9 cellular contexts compared by ENCODE assay signal in the genomic region with DNA sequence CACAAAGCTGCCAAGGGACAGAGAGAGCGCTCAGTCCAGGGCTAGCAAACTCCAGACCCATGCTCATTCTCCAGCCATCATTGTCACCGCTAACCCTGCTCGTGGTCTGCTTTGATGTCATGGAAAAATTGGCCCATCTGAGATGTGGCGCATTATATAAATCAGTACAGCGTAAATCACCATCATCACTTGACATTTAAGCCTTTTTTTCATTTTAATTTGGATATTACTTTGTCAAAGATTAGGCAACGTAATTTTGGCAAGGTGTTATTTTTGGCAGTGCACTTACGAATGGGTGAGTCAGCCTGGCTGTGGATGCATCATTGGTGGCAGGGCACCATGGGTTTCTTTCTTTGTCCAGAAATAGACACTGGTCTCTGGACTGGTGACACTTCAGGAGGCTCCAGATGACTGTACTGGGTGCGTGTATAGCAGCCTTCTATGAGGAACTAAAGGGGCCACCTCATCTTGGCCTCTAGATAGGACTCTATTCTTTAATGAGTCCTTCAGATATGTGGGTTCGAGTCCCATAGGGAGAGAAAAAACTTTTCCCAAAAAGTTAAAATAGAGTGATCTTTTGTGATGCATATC.
A peak's percentile ranks its signal among the peaks of the same experiment; 100 is the strongest.
DNase-seq lines count a peak whose midpoint lies in the region; ATAC-seq and TF ChIP-seq lines count a peak whose summit lies in the region.
"Had no signal": no experiment of that assay in that cellular context is flagged by ENCODE, and none has a peak within 500 bp of the region (broad histone marks: within the 10 kb centered on the region; RNA-seq: fewer than 3 reads in every experiment).

No MANE protein-coding gene starts in this region.

- H3K27me3 ChIP-seq in CD4-positive, CD25-positive, alpha-beta regulatory T cell (ENCODE audit: control insufficient read depth, insufficient read depth, low read length) = no peaks in the 10 kb centered on the region
- H3K27me3 ChIP-seq in upper lobe of left lung (no peaks in the 10 kb centered on the region), upper lobe of right lung (no peaks in the 10 kb centered on the region), neural progenitor cell (no peaks in the 10 kb centered on the region)

- no peak overlapping the region for H3K4me3 Mint-ChIP-seq in CD4-positive, CD25-positive, alpha-beta regulatory T cell
- H3K4me3 Mint-ChIP-seq in chondrocyte (ENCODE audit: unreplicated experiment) (no peak overlapping the region), neural progenitor cell (no peak overlapping the region)

- peaks cover 100% of the 10 kb centered on the region for H3K79me2 ChIP-seq in neural progenitor cell (ENCODE audit: low read depth)

- H3K4me3 ChIP-seq in CD4-positive, CD25-positive, alpha-beta regulatory T cell (ENCODE audit: low read depth, low read length) = no peak overlapping the region
- H3K4me3 ChIP-seq in upper lobe of left lung (no peak overlapping the region), upper lobe of right lung (no peak overlapping the region), neural progenitor cell (no peak overlapping the region)
- H3K4me3 ChIP-seq: skin epidermis had no signal

- peaks cover 36% of the 10 kb centered on the region for H4K20me1 ChIP-seq in neural progenitor cell (ENCODE audit: low read depth)

- intact Hi-C loops in upper lobe of right lung (cut with DNase I) = no loop called here

- no peak overlapping the region for H2AFZ ChIP-seq in neural progenitor cell (replicated peaks)

- TF ChIP-seq POLR2A in upper lobe of left lung (IDR thresholded peaks at IDR 0.05) = no peak

- peaks cover 4% of the 10 kb centered on the region for H3K36me3 ChIP-seq in CD4-positive, CD25-positive, alpha-beta regulatory T cell (ENCODE audit: control insufficient read depth, insufficient read depth, low read length)
- no peaks in the 10 kb centered on the region for H3K36me3 ChIP-seq in upper lobe of left lung
- no peaks in the 10 kb centered on the region for H3K36me3 ChIP-seq in upper lobe of right lung
- no peaks in the 10 kb centered on the region for H3K36me3 ChIP-seq in neural progenitor cell

- H3K9me3 Mint-ChIP-seq in CD4-positive, CD25-positive, alpha-beta regulatory T cell = peaks cover 0 to 1% (median 0%) of the 10 kb centered on the region in 7 donors
- H3K9me3 Mint-ChIP-seq in chondrocyte (ENCODE audit: low read depth) (no peaks in the 10 kb centered on the region), neural progenitor cell (peaks cover 20% of the 10 kb centered on the region)

- peaks cover 14% of the 10 kb centered on the region for H3K36me3 Mint-ChIP-seq in CD4-positive, CD25-positive, alpha-beta regulatory T cell
- peaks cover 2% of the 10 kb centered on the region for H3K36me3 Mint-ChIP-seq in chondrocyte (ENCODE audit: low read depth)
- H3K36me3 Mint-ChIP-seq in neural progenitor cell = peaks cover 62% of the 10 kb centered on the region

- DNase-seq in CD4-positive, CD25-positive, alpha-beta regulatory T cell = peak in 1 of 3 donors; percentile 27
- DNase-seq in chondrocyte (ENCODE audit: low spot score) (no peak), upper lobe of left lung (no peak), upper lobe of right lung (no peak), neural progenitor cell (ENCODE audit: low spot score) (no peak), NCI-H524 (lab: John Stamatoyannopoulos, UW) (no peak)

- no peak overlapping the region for H3K4me2 ChIP-seq in neural progenitor cell

- peak overlapping the region in 1 of 3 donors; percentile 64 for H3K27ac Mint-ChIP-seq in CD4-positive, CD25-positive, alpha-beta regulatory T cell
- H3K27ac Mint-ChIP-seq in chondrocyte (ENCODE audit: unreplicated experiment) (peak overlapping the region; percentile 11), neural progenitor cell (no peak overlapping the region)

- H3K27me3 Mint-ChIP-seq in CD4-positive, CD25-positive, alpha-beta regulatory T cell = no peaks in the 10 kb centered on the region
- H3K27me3 Mint-ChIP-seq in chondrocyte (ENCODE audit: low read depth) (no peaks in the 10 kb centered on the region), neural progenitor cell (ENCODE audit: insufficient read depth, low read depth) (peaks cover 4% of the 10 kb centered on the region)

- peak; percentile 31 to 53 for ATAC-seq in CD4-positive, CD25-positive, alpha-beta regulatory T cell (ENCODE audit: low read depth in 2 of 2)
- ATAC-seq in GM21360 (IDR thresholded peaks at IDR 0.05; ENCODE audit: unreplicated experiment) (peak; percentile 75), HG03575 (IDR thresholded peaks at IDR 0.05; ENCODE audit: extremely low read depth, insufficient number of reproducible peaks, low FRiP score, unreplicated experiment) (peak; percentile 42), upper lobe of left lung (ENCODE audit: low FRiP score in 2 of 2) (no peak), upper lobe of right lung (no peak)

- TF ChIP-seq CTCF in chondrocyte (IDR thresholded peaks at IDR 0.05) (no peak), upper lobe of left lung (IDR thresholded peaks at IDR 0.05) (no peak), upper lobe of right lung (IDR thresholded peaks at IDR 0.05) (no peak), neural progenitor cell (IDR thresholded peaks at IDR 0.05) (no peak)

- no peak overlapping the region for H3K9ac ChIP-seq in neural progenitor cell

- peaks cover 22% of the 10 kb centered on the region for H3K4me1 ChIP-seq in CD4-positive, CD25-positive, alpha-beta regulatory T cell (ENCODE audit: control insufficient read depth, insufficient read depth, low read length, poor library complexity, severe bottlenecking)
- H3K4me1 ChIP-seq in upper lobe of left lung (peaks cover 0 to 10% (median 4%) of the 10 kb centered on the region in 4 donors), upper lobe of right lung (peaks cover 5% of the 10 kb centered on the region), neural progenitor cell (peaks cover 29% of the 10 kb centered on the region)

- 82 to 87% methylated on average over 9 of the region's 9 CpGs for WGBS in upper lobe of left lung, 2 donors

- H3F3A ChIP-seq in neural progenitor cell (ENCODE audit: low read depth) = peaks cover 15% of the 10 kb centered on the region

- TF ChIP-seq EP300 in upper lobe of left lung (IDR thresholded peaks at IDR 0.05) = no peak

- no peaks in the 10 kb centered on the region for H3K9me3 ChIP-seq in CD4-positive, CD25-positive, alpha-beta regulatory T cell (ENCODE audit: control insufficient read depth in 2 of 2, low read length in 2 of 2)
- H3K9me3 ChIP-seq in upper lobe of left lung = no peaks in the 10 kb centered on the region
- H3K9me3 ChIP-seq in upper lobe of right lung = no peaks in the 10 kb centered on the region
- no peaks in the 10 kb centered on the region for H3K9me3 ChIP-seq in neural progenitor cell (ENCODE audit: low read depth)

- peaks cover 28 to 70% (median 41%) of the 10 kb centered on the region in 4 donors for H3K4me1 Mint-ChIP-seq in CD4-positive, CD25-positive, alpha-beta regulatory T cell
- peaks cover 31% of the 10 kb centered on the region for H3K4me1 Mint-ChIP-seq in chondrocyte (ENCODE audit: low read depth)
- peaks cover 57% of the 10 kb centered on the region for H3K4me1 Mint-ChIP-seq in neural progenitor cell

- no peak overlapping the region for H3K27ac ChIP-seq in CD4-positive, CD25-positive, alpha-beta regulatory T cell (ENCODE audit: insufficient read depth, low read length, poor library complexity, severe bottlenecking)
- H3K27ac ChIP-seq in upper lobe of left lung (no peak overlapping the region), upper lobe of right lung (no peak overlapping the region), neural progenitor cell (no peak overlapping the region)
- H3K27ac ChIP-seq: skin epidermis had no signal

Comparison
In these comparisons a context has a peak if more than half of its experiments do, and no peak if none do; other contexts are left out.
1. ATAC-seq: peak in CD4-positive, CD25-positive, alpha-beta regulatory T cell (2 of 2), GM21360 (single experiment) and HG03575 (single experiment); none in upper lobe of left lung (0 of 2) and upper lobe of right lung (single experiment).